Comparison of ENCODE assay signal across 8 cellular contexts in the genomic region with DNA sequence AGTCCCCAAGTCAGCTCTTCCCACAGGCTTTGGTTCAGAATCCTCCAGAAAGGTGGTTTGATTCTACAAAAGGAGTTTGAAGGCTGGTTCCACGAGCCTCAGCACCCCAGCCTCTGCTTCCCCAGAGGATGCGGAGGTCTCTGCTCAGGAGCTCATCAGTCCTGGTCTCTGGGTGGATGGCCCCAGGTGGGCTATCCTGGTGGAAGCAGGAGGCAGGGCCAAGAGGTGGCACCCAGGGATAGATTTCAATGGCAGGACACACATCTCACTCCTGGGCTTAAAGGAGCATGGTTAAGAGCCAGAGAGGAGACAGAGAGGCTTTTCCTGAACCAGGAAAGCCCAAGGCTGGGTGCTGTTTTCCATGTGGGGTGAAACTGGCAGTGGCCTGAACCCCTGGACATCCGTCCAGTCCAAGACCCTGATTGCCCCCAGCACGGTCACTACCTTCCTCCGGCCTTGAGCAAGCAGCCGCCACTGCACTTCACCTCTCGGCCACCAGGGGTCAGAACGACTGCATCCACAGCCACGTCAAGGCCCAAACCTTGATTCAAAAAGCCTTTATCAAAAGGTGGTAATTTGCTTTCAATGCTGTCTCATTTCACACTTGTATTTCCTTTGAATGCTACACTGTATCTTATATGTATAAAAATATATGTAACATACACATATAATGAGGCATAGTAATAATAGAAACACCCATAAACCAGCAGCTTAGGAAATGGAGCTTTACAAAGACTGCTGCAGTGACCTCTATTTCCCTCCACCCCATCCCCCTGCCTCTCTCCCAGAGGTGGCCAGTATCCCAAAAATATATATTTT. TPM values are rescaled to one million over a fixed set of nuclear protein-coding genes. Genes with fewer than 3 reads are reported as not detected.
DNase-seq lines count a peak whose midpoint lies in the region; ATAC-seq and TF ChIP-seq lines count a peak whose summit lies in the region.

No MANE protein-coding gene starts in this region.

- DNase-seq in AG10803 (ENCODE audit: low read depth): peak; percentile 53
- peak; percentile 66 for DNase-seq in GM23248
- DNase-seq in NCI-H748 (lab: John Stamatoyannopoulos, UW; ENCODE audit: unreplicated experiment): peak; percentile 55
- peak; percentile 43 to 90 (median 83) for DNase-seq in activated CD8-positive, alpha-beta memory T cell treated with anti-CD3 and anti-CD28 coated beads for 48 hours (ENCODE audit: low read depth in 2 of 3, low spot score in 2 of 3)
- DNase-seq in effector memory CD8-positive, alpha-beta T cell: peak; percentile 80 to 83 (median 81)
- peak; percentile 92 for DNase-seq in mesenteric fat pad (ENCODE audit: low spot score)
- peak; percentile 72 to 80 for DNase-seq in stimulated activated CD8-positive, alpha-beta memory T cell treated with anti-CD3 and anti-CD28 coated beads, Interleukin-2, amount 100 ng/mL, for 48 hours (ENCODE audit: low read depth in 2 of 2)

- H2AFZ ChIP-seq in GM23248: no peak overlapping the region

- H4K20me1 ChIP-seq in GM23248 (ENCODE audit: insufficient read depth): no peaks in the 10 kb centered on the region

- no peaks in the 10 kb centered on the region for H3K9me3 Mint-ChIP-seq in effector memory CD8-positive, alpha-beta T cell

- H3K36me3 ChIP-seq in GM23248 (ENCODE audit: low read depth): no peaks in the 10 kb centered on the region

- no peaks in the 10 kb centered on the region for H3K27me3 Mint-ChIP-seq in effector memory CD8-positive, alpha-beta T cell

- H3K27ac Mint-ChIP-seq in effector memory CD8-positive, alpha-beta T cell: peak overlapping the region in 1 of 2 donors; percentile 57

- H3K4me1 ChIP-seq in GM23248 (ENCODE audit: insufficient read depth): no peaks in the 10 kb centered on the region

- peaks cover 3% of the 10 kb centered on the region for H3K36me3 Mint-ChIP-seq in effector memory CD8-positive, alpha-beta T cell (ENCODE audit: insufficient read depth)

- peaks cover 24% of the 10 kb centered on the region for H3K27me3 ChIP-seq in GM23248 (replicated peaks; ENCODE audit: insufficient read depth)

- H3K9me3 ChIP-seq in GM23248 (ENCODE audit: low read depth): no peaks in the 10 kb centered on the region

- H3K9ac ChIP-seq in GM23248: no peak overlapping the region

- in situ Hi-C loops in GM23248 (cut with MboI): no loop called here

- no peak overlapping the region for H3K27ac ChIP-seq in GM23248

- no peaks in the 10 kb centered on the region for H3F3A ChIP-seq in GM23248 (ENCODE audit: insufficient read depth)

- WGBS in GM23248 (ENCODE audit: low coverage in 1 of 2, low lambda C conversion rate in 2 of 2, missing lambda C conversion rate in 2 of 2), 2 experiments: 24 to 25% methylated on average over 8 to 9 of the region's 9 CpGs

- no peaks in the 10 kb centered on the region for H3K9me2 ChIP-seq in GM23248 (ENCODE audit: insufficient read depth)

- no peak overlapping the region for H3K4me3 Mint-ChIP-seq in effector memory CD8-positive, alpha-beta T cell

- ATAC-seq in effector memory CD8-positive, alpha-beta T cell (replicated peaks): peak; percentile 82
- no peak for ATAC-seq in HG03025 (IDR thresholded peaks at IDR 0.05; ENCODE audit: low FRiP score, unreplicated experiment)

- peak; percentile 97 for TF ChIP-seq CTCF in AG10803 (conservative IDR thresholded peaks at IDR 0.05; ENCODE audit: low read length)

- H3K4me3 ChIP-seq in AG10803 (ENCODE audit: low read length): no peak overlapping the region
- H3K4me3 ChIP-seq in GM23248: no peak overlapping the region

- no peaks in the 10 kb centered on the region for H3K79me2 ChIP-seq in GM23248 (ENCODE audit: insufficient read depth)

- no peak overlapping the region for H3K4me2 ChIP-seq in GM23248 (ENCODE audit: unreplicated experiment)

- H3K4me1 Mint-ChIP-seq in effector memory CD8-positive, alpha-beta T cell (ENCODE audit: low read depth in 2 of 2): peaks cover 0 to 5% of the 10 kb centered on the region in 2 donors

RNA-seq across cellular contexts. Expression of gene FXYD2, which starts 19.3 kb away (rescaled TPM):
- not detected in 2 replicates for total RNA-seq in GM23248 (2014; rRNA removed; shearing (Covaris generic))
- polyA plus RNA-seq in GM23248 (2016; fragmentation: Nextera tagmentation; extraction: Ambion mirVana): not detected in 2 replicates
- total RNA-seq in mesenteric fat pad: 3.2 TPM

RNA-seq across cellular contexts. Expression of gene FXYD6, which starts 32.6 kb away (rescaled TPM):
- not detected in 2 replicates for total RNA-seq in GM23248 (2014; rRNA removed; shearing (Covaris generic))
- polyA plus RNA-seq in GM23248 (2016; fragmentation: Nextera tagmentation; extraction: Ambion mirVana): 0.20 TPM in 1 of 2 replicates, not detected in the other
- 21.5 TPM for total RNA-seq in mesenteric fat pad

RNA-seq across cellular contexts. Expression of gene DSCAML1, which starts 46.9 kb away (rescaled TPM):
- total RNA-seq in GM23248 (2014; rRNA removed; shearing (Covaris generic)): not detected in 2 replicates
- not detected in 2 replicates for polyA plus RNA-seq in GM23248 (2016; fragmentation: Nextera tagmentation; extraction: Ambion mirVana)
- 0.45 TPM for total RNA-seq in mesenteric fat pad

Comparison
In these comparisons a context has a peak if more than half of its experiments do, and no peak if none do; other contexts are left out.
1. RNA of gene FXYD6, which starts 32.6 kb away (total RNA-seq): 21.5 TPM in mesenteric fat pad (single experiment); not detected in GM23248; every median in the first group is over 10 times any median in the second.
2. Peak in every context shown above with its lines, with median percentiles within 50 percentile points of each other: DNase-seq.